In genomic region chr17:52383493-52384100, GRCh38 we compare ENCODE assay signal across 2 cellular contexts.
TF ChIP-seq lines count a peak whose summit lies in the region.

No MANE protein-coding gene starts in this region.

TF ChIP-seq in IMR-90, 13 proteins besides CTCF, POLR2A, EP300 and RAD21:
- no peak for TF ChIP-seq USF2 (IDR thresholded peaks at IDR 0.05; ENCODE audit: low read depth, low read length)

TF ChIP-seq in endothelial cell of umbilical vein, 7 proteins besides CTCF, POLR2A, EP300 and RAD21 (continued from another document):
- TF ChIP-seq JUN (IDR thresholded peaks at IDR 0.05; ENCODE audit: borderline replicate concordance, insufficient read depth, insufficient read length, low read depth) (no peak), MYC (IDR thresholded peaks at IDR 0.05; ENCODE audit: low read depth, low read length) (no peak), POLR2AphosphoS5 (IDR thresholded peaks at IDR 0.05; ENCODE audit: insufficient read depth, low read depth, low read length) (no peak), FOS (IDR thresholded peaks at IDR 0.05; ENCODE audit: borderline replicate concordance, insufficient read depth, low read length) (no peak)
